In genomic region chr18:79496978-79497637, GRCh38 we compare ENCODE assay signal across 8 cellular contexts.
DNase-seq lines count a peak whose midpoint lies in the region; ATAC-seq and TF ChIP-seq lines count a peak whose summit lies in the region.

No MANE protein-coding gene starts in this region.

- DNase-seq in MV-4-11 (lab: John Stamatoyannopoulos, UW) (peak; percentile 4), fibroblast of pulmonary artery (ENCODE audit: low read depth) (peak; percentile 92), putamen (ENCODE audit: low spot score) (peak; percentile 38), GOT3 (lab: John Stamatoyannopoulos, UW) (no peak), natural killer cell (no peak)

- TF ChIP-seq CTCF in fibroblast of pulmonary artery (IDR thresholded peaks at IDR 0.05; ENCODE audit: low read length, missing control alignments): no peak
- no peak for TF ChIP-seq CTCF in natural killer cell (IDR thresholded peaks at IDR 0.05)

- H3K36me3 Mint-ChIP-seq in natural killer cell: peaks cover 32% of the 10 kb centered on the region

- intact Hi-C loops in natural killer cell (cut with micrococcal nuclease): no loop called here

- H3K4me3 ChIP-seq in fibroblast of pulmonary artery (replicated peaks; ENCODE audit: low read depth, low read length): no peak overlapping the region

- H3K4me1 Mint-ChIP-seq in natural killer cell: peaks cover 0 to 6% of the 10 kb centered on the region in 2 donors

- peak; percentile 54 for ATAC-seq in GM19438 (IDR thresholded peaks at IDR 0.05; ENCODE audit: low read depth, unreplicated experiment)
- ATAC-seq in GM21526 (IDR thresholded peaks at IDR 0.05; ENCODE audit: low FRiP score, unreplicated experiment): no peak
- ATAC-seq in GM21360 (IDR thresholded peaks at IDR 0.05; ENCODE audit: unreplicated experiment): no peak
- no peak for ATAC-seq in natural killer cell

- H3K27ac Mint-ChIP-seq in natural killer cell: no peak overlapping the region

- H3K9me3 Mint-ChIP-seq in natural killer cell: peaks cover 15 to 18% of the 10 kb centered on the region in 2 donors

- H3K4me3 Mint-ChIP-seq in natural killer cell: no peak overlapping the region

- H3K27me3 Mint-ChIP-seq in natural killer cell (ENCODE audit: low read depth in 2 of 2): no peaks in the 10 kb centered on the region

Comparison
In these comparisons a context has a peak if more than half of its experiments do, and no peak if none do; other contexts are left out.
1. DNase-seq: peak in MV-4-11 (single experiment), fibroblast of pulmonary artery (single experiment) and putamen (single experiment); none in GOT3 (single experiment) and natural killer cell (single experiment).